ENCODE assay signal across 8 cellular contexts in the genomic region with DNA sequence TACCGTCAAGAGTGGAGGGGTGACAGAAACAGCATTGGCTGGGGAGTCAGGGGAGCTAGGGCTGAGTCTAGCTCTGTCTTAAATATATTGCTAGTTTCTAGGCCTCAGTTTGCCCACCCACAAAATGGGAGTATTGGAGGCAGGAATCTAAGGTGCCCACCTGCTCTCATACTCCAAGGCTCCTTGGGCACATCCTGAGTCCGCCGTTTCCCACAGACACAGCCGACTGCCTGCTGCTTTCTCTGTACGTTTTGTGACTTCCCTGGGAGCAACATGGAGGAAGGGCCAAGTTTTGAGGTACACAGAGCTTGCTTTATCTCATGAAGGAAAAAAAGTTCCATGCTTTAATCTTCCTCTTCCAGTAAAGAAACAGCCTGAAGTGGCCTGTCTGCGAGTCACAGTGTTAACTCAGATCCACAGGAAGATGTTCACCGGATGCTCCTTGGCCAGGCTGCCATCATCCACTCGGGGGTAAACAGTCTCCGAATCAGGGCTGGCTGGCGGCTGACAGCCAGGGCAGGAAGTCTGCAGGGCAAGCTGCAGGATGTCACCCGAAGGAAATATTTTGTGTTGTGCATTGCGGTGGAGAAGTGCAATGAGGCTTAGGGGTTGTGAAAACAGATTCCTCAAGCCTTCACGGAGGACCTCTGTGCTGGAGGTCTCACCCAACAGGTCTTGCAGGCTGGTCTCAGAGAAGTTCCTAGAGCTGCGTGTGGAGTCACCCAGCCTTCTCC. TPM values are rescaled to one million over a fixed set of nuclear protein-coding genes. Genes with fewer than 3 reads are reported as not detected.
DNase-seq lines count a peak whose midpoint lies in the region; ATAC-seq and TF ChIP-seq lines count a peak whose summit lies in the region.

No MANE protein-coding gene starts in this region.

- intact Hi-C loops in IMR-90 (cut with micrococcal nuclease) = no loop called here
- intact Hi-C loops in activated CD8-positive, alpha-beta T cell treated with anti-CD3 and anti-CD28 coated beads for 36 hours (cut with micrococcal nuclease) = no loop called here

- H3K56ac ChIP-seq in IMR-90 (ENCODE audit: extremely low read depth, insufficient read depth, low read length) = no peak overlapping the region

- ATAC-seq in IMR-90 (ENCODE audit: low read depth) = peak; percentile 55
- peak; percentile 88 for ATAC-seq in activated CD8-positive, alpha-beta T cell treated with anti-CD3 and anti-CD28 coated beads for 36 hours
- no peak for ATAC-seq in HG02623 (IDR thresholded peaks at IDR 0.05; ENCODE audit: unreplicated experiment)
- no peak for ATAC-seq in GM18519 (IDR thresholded peaks at IDR 0.05; ENCODE audit: low FRiP score, unreplicated experiment)

- peak overlapping the region; percentile 44 for H4K91ac ChIP-seq in IMR-90 (ENCODE audit: insufficient read depth, low read depth, low read length)

- H3K4me1 Mint-ChIP-seq in activated CD8-positive, alpha-beta T cell treated with anti-CD3 and anti-CD28 coated beads for 36 hours (ENCODE audit: low read depth) = peaks cover 28% of the 10 kb centered on the region

- no peak overlapping the region for H3K23ac ChIP-seq in IMR-90 (ENCODE audit: low read depth, low read length)

- 31% methylated on average over 10 of the region's 14 CpGs; no CpG with 5 or more reads in 1 of the 2 experiments for WGBS in IMR-90 (ENCODE audit: extremely low coverage in 2 of 2, insufficient read length in 1 of 2), 2 experiments

- dilution Hi-C loops in IMR-90 (cut with HindIII; ENCODE audit: low sequenced_read_pairs, unreplicated experiment) = no loop called here

- peak overlapping the region; percentile 87 for H3K27ac Mint-ChIP-seq in activated CD8-positive, alpha-beta T cell treated with anti-CD3 and anti-CD28 coated beads for 36 hours

- peak; percentile 49 for DNase-seq in IMR-90
- DNase-seq in activated CD8-positive, alpha-beta T cell treated with anti-CD3 and anti-CD28 coated beads for 36 hours = peak; percentile 72
- DNase-seq in fibroblast of mammary gland (ENCODE audit: low read depth) = peak; percentile 36
- DNase-seq in stimulated activated CD4-positive, alpha-beta T cell treated with anti-CD3 and anti-CD28 coated beads, TNF-alpha, amount 100 ng/mL, for 4 hours (ENCODE audit: low read depth in 3 of 3) = peak in 2 of 3 experiments; percentile 19 to 50
- DNase-seq in HuH-7 (ENCODE audit: low spot score) = no peak
- no peak for DNase-seq in NCI-H526 treated with DMSO at 0.1 percent for 48 hours (lab: John Stamatoyannopoulos, UW)

- H2AK5ac ChIP-seq in IMR-90 (ENCODE audit: low read depth, low read length) = 0 out of 2 replicates have a peak overlapping the region, but pooled peaks have one; percentile 73

- no peaks in the 10 kb centered on the region for H3K36me3 Mint-ChIP-seq in activated CD8-positive, alpha-beta T cell treated with anti-CD3 and anti-CD28 coated beads for 36 hours (ENCODE audit: low read depth)

- no peaks in the 10 kb centered on the region for H3K9me3 ChIP-seq in IMR-90 (ENCODE audit: control insufficient read depth, insufficient read depth, low read length)

- CTCF ChIA-PET in IMR-90 (lab: Yijun Ruan, JAX) = no interaction called here
- CTCF ChIA-PET in activated CD8-positive, alpha-beta T cell treated with anti-CD3 and anti-CD28 coated beads for 36 hours (lab: Charles Lee) = interaction anchor here (0.9 to 2.7 kb wide), 7 partner anchors 8 to 54 kb away, joined by 3 to 43 read pairs (median 5); no protein-coding TSS in a partner anchor

- H2BK20ac ChIP-seq in IMR-90 (ENCODE audit: low read depth, low read length) = peak overlapping the region; percentile 58; the same call in 1 of the 2 replicates

- H3K27me3 ChIP-seq in IMR-90 (ENCODE audit: control insufficient read depth, insufficient read depth, low read length) = no peaks in the 10 kb centered on the region

- peak overlapping the region; percentile 75 for H2BK120ac ChIP-seq in IMR-90 (ENCODE audit: low read depth, low read length)

- H3K9me1 ChIP-seq in IMR-90 (ENCODE audit: insufficient read depth, low read length) = peaks cover 32% of the 10 kb centered on the region

- no TSS peak for BruUV-seq in IMR-90 (replicated peaks; lab: Mats Ljungman, UMichigan)

- H4K8ac ChIP-seq in IMR-90 (ENCODE audit: low read depth in 2 of 2, low read length in 2 of 2) = peak overlapping the region; percentile 58 to 64; a peak in 3 of 4 replicates

- H3K4me1 ChIP-seq in IMR-90 (ENCODE audit: control insufficient read depth, insufficient read depth, low read length) = peaks cover 29% of the 10 kb centered on the region

- H3K14ac ChIP-seq in IMR-90 (replicated peaks; ENCODE audit: low read depth, low read length) = peak overlapping the region; percentile 0

- H3K36me3 ChIP-seq in IMR-90 (ENCODE audit: control insufficient read depth, insufficient read depth, low read length) = no peaks in the 10 kb centered on the region

- POLR2A ChIA-PET in IMR-90 (lab: Charles Lee; ENCODE audit: unreplicated experiment) = no interaction called here
- POLR2A ChIA-PET in activated CD8-positive, alpha-beta T cell treated with anti-CD3 and anti-CD28 coated beads for 36 hours (lab: Charles Lee) = interaction anchor here (0.9 to 2.4 kb wide), 5 partner anchors 9 to 19 kb away, joined by 3 to 14 read pairs (median 7); partner anchors contain the start of genes CERK and TBC1D22A

- TF ChIP-seq RAD21 in IMR-90 (IDR thresholded peaks at IDR 0.05; ENCODE audit: low read length) = no peak

- H2AK9ac ChIP-seq in IMR-90 (replicated peaks; ENCODE audit: low read depth, low read length, poor library complexity) = no peak overlapping the region

- H3K27ac ChIP-seq in IMR-90 (ENCODE audit: insufficient read depth, low read length) = peak overlapping the region; percentile 52; the same call in 1 of the 2 replicates

- no peaks in the 10 kb centered on the region for H4K20me1 ChIP-seq in IMR-90 (ENCODE audit: insufficient read depth, low read length)

- H2BK5ac ChIP-seq in IMR-90 (ENCODE audit: low read depth, low read length, poor library complexity, severe bottlenecking) = peak overlapping the region; percentile 56

- peak overlapping the region; percentile 12 for H3K4me2 ChIP-seq in IMR-90 (ENCODE audit: low read depth, low read length)

- peak overlapping the region; percentile 51 for H3K4me3 Mint-ChIP-seq in activated CD8-positive, alpha-beta T cell treated with anti-CD3 and anti-CD28 coated beads for 36 hours

- H3K27me3 Mint-ChIP-seq in activated CD8-positive, alpha-beta T cell treated with anti-CD3 and anti-CD28 coated beads for 36 hours = no peaks in the 10 kb centered on the region

- no peaks in the 10 kb centered on the region for H3K9me3 Mint-ChIP-seq in activated CD8-positive, alpha-beta T cell treated with anti-CD3 and anti-CD28 coated beads for 36 hours

- in situ Hi-C loops in IMR-90 (cut with MboI; ENCODE audit: low sequenced_read_pairs) = no loop called here

- no peak for TF ChIP-seq POLR2A in IMR-90 (IDR thresholded peaks at IDR 0.05; ENCODE audit: low read depth, low read length)

- H2AFZ ChIP-seq in IMR-90 (replicated peaks; ENCODE audit: low read length, poor library complexity) = peak overlapping the region; percentile 85

- 0 out of 2 replicates have a peak overlapping the region, but pooled peaks have one; percentile 10 for H3K18ac ChIP-seq in IMR-90 (ENCODE audit: low read depth, low read length)

- no peak overlapping the region for H2BK15ac ChIP-seq in IMR-90 (ENCODE audit: low read depth, low read length)

- H3K4ac ChIP-seq in IMR-90 (ENCODE audit: low read depth, low read length) = peak overlapping the region; percentile 70

- peak overlapping the region; percentile 25 for H4K5ac ChIP-seq in IMR-90 (ENCODE audit: low read depth, low read length)

- H3K79me1 ChIP-seq in IMR-90 (ENCODE audit: low read depth in 1 of 2, low read length in 2 of 2) = peaks cover 0 to 8% of the 10 kb centered on the region in 2 experiments; a peak in 1 of 4 replicates

- H3K4me3 ChIP-seq in IMR-90 (ENCODE audit: insufficient read depth, low read depth, low read length) = no peak overlapping the region
- H3K4me3 ChIP-seq in fibroblast of mammary gland (ENCODE audit: control insufficient read depth, low read depth, low read length) = no peak overlapping the region

- TF ChIP-seq CTCF in IMR-90 (conservative IDR thresholded peaks at IDR 0.05; ENCODE audit: low read depth, low read length) (no peak), fibroblast of mammary gland (conservative IDR thresholded peaks at IDR 0.05; ENCODE audit: control insufficient read depth, insufficient read depth, low read depth, low read length) (no peak)
- TF ChIP-seq CTCF in activated CD8-positive, alpha-beta T cell treated with anti-CD3 and anti-CD28 coated beads for 36 hours (IDR thresholded peaks at IDR 0.05) = no peak

- H3K9ac ChIP-seq in IMR-90 (ENCODE audit: low read depth, low read length) = no peak overlapping the region

TF ChIP-seq in IMR-90, 13 proteins besides CTCF, POLR2A, EP300 and RAD21 (continues in another document):
- TF ChIP-seq BHLHE40 (IDR thresholded peaks at IDR 0.05; ENCODE audit: low read depth, low read length) (no peak), RCOR1 (IDR thresholded peaks at IDR 0.05; ENCODE audit: insufficient replicate concordance, low read length) (peak; percentile 59), RFX5 (IDR thresholded peaks at IDR 0.05; ENCODE audit: low read depth, low read length) (no peak)
- TF ChIP-seq, protein P1, sequence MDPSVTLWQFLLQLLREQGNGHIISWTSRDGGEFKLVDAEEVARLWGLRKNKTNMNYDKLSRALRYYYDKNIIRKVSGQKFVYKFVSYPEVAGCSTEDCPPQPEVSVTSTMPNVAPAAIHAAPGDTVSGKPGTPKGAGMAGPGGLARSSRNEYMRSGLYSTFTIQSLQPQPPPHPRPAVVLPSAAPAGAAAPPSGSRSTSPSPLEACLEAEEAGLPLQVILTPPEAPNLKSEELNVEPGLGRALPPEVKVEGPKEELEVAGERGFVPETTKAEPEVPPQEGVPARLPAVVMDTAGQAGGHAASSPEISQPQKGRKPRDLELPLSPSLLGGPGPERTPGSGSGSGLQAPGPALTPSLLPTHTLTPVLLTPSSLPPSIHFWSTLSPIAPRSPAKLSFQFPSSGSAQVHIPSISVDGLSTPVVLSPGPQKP (IDR thresholded peaks at IDR 0.05; ENCODE audit: borderline replicate concordance, low read depth, low read length) = no peak

RNA-seq across cellular contexts. Expression of gene CERK, which starts 11.1 kb away (rescaled TPM):
- 38.7 and 44.4 TPM in 2 replicates for total RNA-seq in IMR-90 (2012; rRNA removed)
- polyA plus RNA-seq in IMR-90 (2012; rRNA removed) = 22.8 and 25.3 TPM in 2 replicates
- 14.3 and 18.5 TPM in 2 replicates for polyA plus RNA-seq in IMR-90 (2012; cell fraction: cytosol; rRNA removed)
- 19.5 and 31.2 TPM in 2 replicates for polyA plus RNA-seq in IMR-90 (2012; cell fraction: nucleus; rRNA removed; ENCODE audit: low replicate concordance)
- total RNA-seq in activated CD8-positive, alpha-beta T cell treated with anti-CD3 and anti-CD28 coated beads for 36 hours = 10 to 100 TPM; 38.4 to 41.8 TPM

RNA-seq across cellular contexts. Expression of gene TBC1D22A, which starts 13.3 kb away (rescaled TPM):
- 9.0 and 9.4 TPM in 2 replicates for total RNA-seq in IMR-90 (2012; rRNA removed)
- 16.7 and 17.3 TPM in 2 replicates for polyA plus RNA-seq in IMR-90 (2012; rRNA removed)
- 18.4 and 23.5 TPM in 2 replicates for polyA plus RNA-seq in IMR-90 (2012; cell fraction: cytosol; rRNA removed)
- 14.2 and 18.0 TPM in 2 replicates for polyA plus RNA-seq in IMR-90 (2012; cell fraction: nucleus; rRNA removed; ENCODE audit: low replicate concordance)
- total RNA-seq in activated CD8-positive, alpha-beta T cell treated with anti-CD3 and anti-CD28 coated beads for 36 hours = 10 to 100 TPM; 41.0 to 42.8 TPM

Comparison
In these comparisons a context has a peak if more than half of its experiments do, and no peak if none do; other contexts are left out.
1. ATAC-seq: peak in IMR-90 (single experiment) and activated CD8-positive, alpha-beta T cell treated with anti-CD3 and anti-CD28 coated beads for 36 hours (single experiment); none in HG02623 (single experiment) and GM18519 (single experiment).
2. DNase-seq: peak in IMR-90 (single experiment), activated CD8-positive, alpha-beta T cell treated with anti-CD3 and anti-CD28 coated beads for 36 hours (single experiment), fibroblast of mammary gland (single experiment) and stimulated activated CD4-positive, alpha-beta T cell treated with anti-CD3 and anti-CD28 coated beads, TNF-alpha, amount 100 ng/mL, for 4 hours (2 of 3); none in HuH-7 (single experiment) and NCI-H526 treated with DMSO at 0.1 percent for 48 hours (single experiment).